In the genomic region with DNA sequence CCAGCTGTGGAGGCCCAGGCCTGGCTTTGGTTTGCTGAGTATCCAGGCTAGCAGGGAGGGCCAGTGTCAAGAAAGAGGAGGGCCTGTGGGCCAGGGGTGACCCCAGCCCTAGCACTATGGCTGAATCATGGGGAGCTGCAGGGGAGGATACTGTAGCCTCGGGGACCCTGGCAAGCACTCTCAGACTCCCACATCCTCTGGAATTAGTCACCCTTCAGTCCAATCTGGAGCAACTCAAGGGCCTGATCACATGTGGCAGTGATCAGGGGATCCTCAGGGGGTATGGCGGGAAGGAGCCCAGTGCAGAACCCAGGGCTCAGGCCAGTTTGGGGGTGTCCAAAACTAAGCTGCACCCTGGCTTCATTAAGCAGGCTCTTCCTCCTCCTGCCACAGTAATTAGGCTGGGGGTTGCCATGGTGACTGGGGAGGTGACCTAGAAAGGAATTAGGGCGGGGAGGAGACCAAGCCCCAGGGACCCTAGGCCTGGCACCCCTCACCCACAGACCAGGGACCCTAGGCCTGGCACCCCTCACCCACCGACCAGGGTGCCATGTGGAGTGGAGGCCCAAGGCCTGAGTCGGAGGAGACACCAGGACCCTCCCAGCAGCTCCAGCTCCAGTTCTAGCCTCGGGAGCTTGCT, we compare ENCODE assay signal across 1 cellular context.
A peak's percentile ranks its signal among the peaks of the same experiment; 100 is the strongest.
TF ChIP-seq lines count a peak whose summit lies in the region.

No MANE protein-coding gene starts in this region.

TF ChIP-seq in IMR-90, 13 proteins besides CTCF, POLR2A, EP300 and RAD21:
- no peak for TF ChIP-seq MXI1 (IDR thresholded peaks at IDR 0.05; ENCODE audit: borderline replicate concordance, low read depth, low read length)
- TF ChIP-seq, protein P1, sequence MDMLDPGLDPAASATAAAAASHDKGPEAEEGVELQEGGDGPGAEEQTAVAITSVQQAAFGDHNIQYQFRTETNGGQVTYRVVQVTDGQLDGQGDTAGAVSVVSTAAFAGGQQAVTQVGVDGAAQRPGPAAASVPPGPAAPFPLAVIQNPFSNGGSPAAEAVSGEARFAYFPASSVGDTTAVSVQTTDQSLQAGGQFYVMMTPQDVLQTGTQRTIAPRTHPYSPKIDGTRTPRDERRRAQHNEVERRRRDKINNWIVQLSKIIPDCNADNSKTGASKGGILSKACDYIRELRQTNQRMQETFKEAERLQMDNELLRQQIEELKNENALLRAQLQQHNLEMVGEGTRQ (IDR thresholded peaks at IDR 0.05; ENCODE audit: low read depth, low read length): peak; percentile 33; the same call in 1 of the 2 replicates
